19 cellular contexts compared by ENCODE assay signal in genomic region chr15:23644829-23645228, GRCh38. TPM values are rescaled to one million over a fixed set of nuclear protein-coding genes. Genes with fewer than 3 reads are reported as not detected.
DNase-seq lines count a peak whose midpoint lies in the region; ATAC-seq and TF ChIP-seq lines count a peak whose summit lies in the region.
"Had no signal": no experiment of that assay in that cellular context is flagged by ENCODE, and none has a peak within 500 bp of the region (broad histone marks: within the 10 kb centered on the region; RNA-seq: fewer than 3 reads in every experiment).

No MANE protein-coding gene starts in this region.

- H4K20me1 ChIP-seq in GM23338 (replicated peaks; ENCODE audit: insufficient read depth) (no peaks in the 10 kb centered on the region), neural cell (ENCODE audit: insufficient read depth) (no peaks in the 10 kb centered on the region), osteoblast (ENCODE audit: insufficient read depth, low read length) (no peaks in the 10 kb centered on the region)
- H4K20me1 ChIP-seq: BLaER1 had no signal

- H3K9me2 ChIP-seq in GM23338 (ENCODE audit: insufficient read depth) (no peaks in the 10 kb centered on the region), neural cell (ENCODE audit: insufficient read depth, low read length) (no peaks in the 10 kb centered on the region)

- peaks cover 68% of the 10 kb centered on the region for H3K9me3 Mint-ChIP-seq in GM23338
- H3K9me3 Mint-ChIP-seq: CD4-positive, alpha-beta memory T cell; IgD-negative memory B cell had no signal

- H3K27ac ChIP-seq in GM23338 (ENCODE audit: low read depth): no peak overlapping the region
- H3K27ac ChIP-seq in lower lobe of right lung: no peak overlapping the region
- H3K27ac ChIP-seq in neural cell (ENCODE audit: low read length): no peak overlapping the region
- no peak overlapping the region for H3K27ac ChIP-seq in osteoblast (ENCODE audit: low read depth, low read length)
- H3K27ac ChIP-seq: 22Rv1, BLaER1 had no signal

- H3K4me1 ChIP-seq in GM23338 (ENCODE audit: insufficient read depth) (peaks cover 15% of the 10 kb centered on the region; the same call in 1 of the 2 replicates), lower lobe of right lung (no peaks in the 10 kb centered on the region), osteoblast (ENCODE audit: insufficient read depth, low read length) (no peaks in the 10 kb centered on the region)

- ATAC-seq in GM23338 (no peak), lower lobe of right lung (no peak), HG03439 (IDR thresholded peaks at IDR 0.05; ENCODE audit: unreplicated experiment) (no peak), HG02884 (IDR thresholded peaks at IDR 0.05; ENCODE audit: unreplicated experiment) (no peak)

- H3K27ac Mint-ChIP-seq in GM23338: no peak overlapping the region
- H3K27ac Mint-ChIP-seq: CD14-positive monocyte; CD4-positive, alpha-beta memory T cell; IgD-negative memory B cell had no signal

- H3K9me3 ChIP-seq in lower lobe of right lung (no peaks in the 10 kb centered on the region), neural cell (ENCODE audit: low read length) (no peaks in the 10 kb centered on the region), osteoblast (ENCODE audit: low read depth, low read length) (no peaks in the 10 kb centered on the region)

- TF ChIP-seq EP300 in neural cell (conservative IDR thresholded peaks at IDR 0.05; ENCODE audit: poor library complexity, severe bottlenecking): no peak

- H3K36me3 ChIP-seq in GM23338 (ENCODE audit: insufficient read depth) (no peaks in the 10 kb centered on the region), lower lobe of right lung (no peaks in the 10 kb centered on the region), neural cell (ENCODE audit: insufficient read depth, low read length) (no peaks in the 10 kb centered on the region), osteoblast (ENCODE audit: insufficient read depth, low read length) (no peaks in the 10 kb centered on the region)
- H3K36me3 ChIP-seq: BLaER1 had no signal

- TF ChIP-seq CTCF in GM23338 (conservative IDR thresholded peaks at IDR 0.05; ENCODE audit: low read depth in 2 of 2) (no peak), lower lobe of right lung (IDR thresholded peaks at IDR 0.05) (no peak), neural cell (IDR thresholded peaks at IDR 0.05; ENCODE audit: poor library complexity, severe bottlenecking) (no peak), osteoblast (IDR thresholded peaks at IDR 0.05; ENCODE audit: extremely low read depth, low read depth, low read length) (no peak)

- no peak overlapping the region for H3K4me2 ChIP-seq in GM23338
- H3K4me2 ChIP-seq in neural cell (ENCODE audit: low read length): peak overlapping the region; percentile 19
- H3K4me2 ChIP-seq in osteoblast (ENCODE audit: insufficient read depth, low read length): no peak overlapping the region
- H3K4me2 ChIP-seq: BLaER1 had no signal

- H2AFZ ChIP-seq in GM23338 (no peak overlapping the region), neural cell (ENCODE audit: low read depth, low read length) (no peak overlapping the region), osteoblast (ENCODE audit: low read length) (no peak overlapping the region)

- peaks cover 6% of the 10 kb centered on the region; the same call in 1 of the 3 replicates for H3K36me3 Mint-ChIP-seq in GM23338 (ENCODE audit: low read depth)
- H3K36me3 Mint-ChIP-seq: CD14-positive monocyte; CD4-positive, alpha-beta memory T cell; IgD-negative memory B cell had no signal

- H3K79me2 ChIP-seq in GM23338 (replicated peaks; ENCODE audit: insufficient read depth) (no peaks in the 10 kb centered on the region), neural cell (replicated peaks; ENCODE audit: insufficient read depth, low read length) (peaks cover 11% of the 10 kb centered on the region), osteoblast (ENCODE audit: insufficient read depth, low read length) (no peaks in the 10 kb centered on the region)

- peak overlapping the region; percentile 16 for H3K9ac ChIP-seq in neural cell (ENCODE audit: low read length)
- H3K9ac ChIP-seq: BLaER1 had no signal

- peaks cover 12% of the 10 kb centered on the region; the same call in 2 of the 3 replicates for H3K4me1 Mint-ChIP-seq in GM23338
- H3K4me1 Mint-ChIP-seq: CD14-positive monocyte; CD4-positive, alpha-beta memory T cell; IgD-negative memory B cell had no signal

- H3K27me3 ChIP-seq in GM23338 (ENCODE audit: insufficient read depth): peaks cover 18% of the 10 kb centered on the region
- H3K27me3 ChIP-seq in lower lobe of right lung (ENCODE audit: low read depth): peaks cover 17% of the 10 kb centered on the region
- H3K27me3 ChIP-seq in neural cell (ENCODE audit: insufficient read depth, low read depth, low read length): no peaks in the 10 kb centered on the region
- H3K27me3 ChIP-seq in osteoblast (ENCODE audit: insufficient read depth, low read length): no peaks in the 10 kb centered on the region
- H3K27me3 ChIP-seq: BLaER1 had no signal

- no peaks in the 10 kb centered on the region for H3F3A ChIP-seq in GM23338 (replicated peaks; ENCODE audit: low read depth)
- H3F3A ChIP-seq in neural cell (ENCODE audit: insufficient read depth, low read length, poor library complexity, severe bottlenecking): no peaks in the 10 kb centered on the region

- DNase-seq in GM23338 (ENCODE audit: low spot score) (no peak), lower lobe of right lung (peak; percentile 38), osteoblast (ENCODE audit: insufficient read length, low spot score, missing footprints) (peak; percentile 54), SIG-M5 (lab: John Stamatoyannopoulos, UW) (no peak), amniotic stem cell (lab: John Stamatoyannopoulos, UW) (no peak)
- DNase-seq: CD4-positive, alpha-beta memory T cell; DMS153; DMS79; GDM1; HCEC 1CT had no signal

- peaks cover 19% of the 10 kb centered on the region for H3K27me3 Mint-ChIP-seq in GM23338 (ENCODE audit: insufficient read depth, low read depth, poor library complexity)
- H3K27me3 Mint-ChIP-seq: IgD-negative memory B cell had no signal

- intact Hi-C loops in lower lobe of right lung (cut with DNase I): loop anchor here (10.0 kb wide), 1 partner anchor 230 kb away; no protein-coding TSS in a partner anchor

- peak overlapping the region; percentile 53; the same call in 2 of the 3 replicates for H3K4me3 Mint-ChIP-seq in GM23338
- H3K4me3 Mint-ChIP-seq: CD14-positive monocyte; CD4-positive, alpha-beta memory T cell; IgD-negative memory B cell had no signal

- TF ChIP-seq RAD21 in neural cell (conservative IDR thresholded peaks at IDR 0.05): no peak

- H3K4me3 ChIP-seq in GM23338 (no peak overlapping the region), lower lobe of right lung (no peak overlapping the region), neural cell (ENCODE audit: low read length) (peak overlapping the region; percentile 83), osteoblast (ENCODE audit: insufficient read depth, low read length) (no peak overlapping the region)
- H3K4me3 ChIP-seq: BLaER1 had no signal

TF ChIP-seq in GM23338, 12 proteins besides CTCF, POLR2A, EP300 and RAD21 (continues in another document):
- TF ChIP-seq ETS1 (IDR thresholded peaks at IDR 0.05): no peak
- no peak for TF ChIP-seq EZH2phosphoT487 (IDR thresholded peaks at IDR 0.05; ENCODE audit: unreplicated experiment)
- TF ChIP-seq ZNF114 (CRISPR knock-in tag; IDR thresholded peaks at IDR 0.05): no peak
- TF ChIP-seq POLR2AphosphoS5 (IDR thresholded peaks at IDR 0.05; ENCODE audit: low read depth): no peak
- no peak for TF ChIP-seq EZH2 (IDR thresholded peaks at IDR 0.05; ENCODE audit: low read depth, unreplicated experiment)
- TF ChIP-seq ZNF331 (CRISPR knock-in tag; IDR thresholded peaks at IDR 0.05; ENCODE audit: low read depth): no peak
- TF ChIP-seq STAT1 (IDR thresholded peaks at IDR 0.05; ENCODE audit: unreplicated experiment): no peak
- TF ChIP-seq NANOG (IDR thresholded peaks at IDR 0.05; ENCODE audit: borderline replicate concordance): no peak

TF ChIP-seq in neural cell, 6 proteins besides CTCF, POLR2A, EP300 and RAD21:
- no peak for TF ChIP-seq SMC3 (conservative IDR thresholded peaks at IDR 0.05; ENCODE audit: poor library complexity)
- no peak for TF ChIP-seq POLR2AphosphoS5 (IDR thresholded peaks at IDR 0.05)
- TF ChIP-seq REST (IDR thresholded peaks at IDR 0.05; ENCODE audit: borderline replicate concordance): no peak
- no peak for TF ChIP-seq EZH2 (IDR thresholded peaks at IDR 0.05; ENCODE audit: borderline replicate concordance, insufficient read depth, low read length, poor library complexity, severe bottlenecking)
- no peak for TF ChIP-seq TAF1 (IDR thresholded peaks at IDR 0.05; ENCODE audit: low read depth)

RNA-seq across cellular contexts. Expression of gene MAGEL2, which starts 2.8 kb away (rescaled TPM):
- total RNA-seq in GM23338 (2014; rRNA removed; shearing (Covaris generic)): 10.1 and 10.2 TPM in 2 replicates
- polyA plus RNA-seq in GM23338 (2016; fragmentation: Nextera tagmentation; extraction: Ambion mirVana): 4.8 and 6.0 TPM in 2 replicates
- total RNA-seq in lower lobe of right lung: 0.12 TPM
- polyA plus RNA-seq in neural cell: 7.4 and 10.4 TPM in 2 replicates
- polyA minus RNA-seq in neural cell: 15.8 and 19.7 TPM in 2 replicates
- not detected in 2 replicates for total RNA-seq in osteoblast
- total RNA-seq: A673; CD4-positive, alpha-beta memory T cell; HepG2 had no signal
- polyA plus RNA-seq: CD14-positive monocyte; CD4-positive, alpha-beta memory T cell; HepG2; IgD-negative memory B cell had no signal

RNA-seq across cellular contexts. Expression of gene NDN, which starts 42.3 kb away (rescaled TPM):
- 91.6 and 98.1 TPM in 2 replicates for total RNA-seq in GM23338 (2014; rRNA removed; shearing (Covaris generic))
- 43.7 and 48.1 TPM in 2 replicates for polyA plus RNA-seq in GM23338 (2016; fragmentation: Nextera tagmentation; extraction: Ambion mirVana)
- 27.1 TPM for total RNA-seq in lower lobe of right lung
- 517 and 582 TPM in 2 replicates for polyA plus RNA-seq in neural cell
- polyA minus RNA-seq in neural cell: 255 and 259 TPM in 2 replicates
- 34.7 and 51.9 TPM in 2 replicates for total RNA-seq in osteoblast
- total RNA-seq: A673, HepG2 had no signal
- polyA plus RNA-seq: IgD-negative memory B cell had no signal

Comparison
In these comparisons a context has a peak if more than half of its experiments do, and no peak if none do; other contexts are left out.
1. DNase-seq: peak in lower lobe of right lung (single experiment) and osteoblast (single experiment); none in GM23338 (single experiment), SIG-M5 (single experiment) and amniotic stem cell (single experiment).